Comparison of ENCODE assay signal across 18 cellular contexts in the genomic region with DNA sequence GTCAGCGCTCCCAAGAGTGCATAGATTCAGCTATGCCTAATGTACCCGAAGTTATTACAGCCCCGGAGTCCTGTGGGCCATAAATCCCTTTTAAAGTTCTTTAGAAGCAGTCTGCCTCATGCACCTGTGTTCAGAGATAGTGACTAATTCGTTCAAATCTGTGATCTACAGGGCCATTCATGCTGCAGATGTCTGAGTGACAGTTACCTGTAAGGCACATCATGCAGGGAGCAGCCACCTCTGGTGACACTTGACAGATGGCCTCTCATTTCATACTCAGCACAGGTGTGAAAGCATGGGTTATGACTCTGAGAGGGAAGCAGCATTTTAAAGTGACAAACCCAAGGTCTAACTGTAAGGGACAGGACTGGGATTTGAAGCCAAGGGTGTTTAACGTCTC. TPM values are rescaled to one million over a fixed set of nuclear protein-coding genes. Genes with fewer than 3 reads are reported as not detected.
A peak's percentile ranks its signal among the peaks of the same experiment; 100 is the strongest.
DNase-seq lines count a peak whose midpoint lies in the region; ATAC-seq and TF ChIP-seq lines count a peak whose summit lies in the region.
"Had no signal": no experiment of that assay in that cellular context is flagged by ENCODE, and none has a peak within 500 bp of the region (broad histone marks: within the 10 kb centered on the region; RNA-seq: fewer than 3 reads in every experiment).

No MANE protein-coding gene starts in this region.

- H3K27me3 Mint-ChIP-seq in activated CD8-positive, alpha-beta memory T cell treated with anti-CD3 and anti-CD28 coated beads, Interleukin-2, amount 10 ng/mL, durations not matched to agents 7 days and 5 days: peaks cover 31% of the 10 kb centered on the region
- peaks cover 71% of the 10 kb centered on the region for H3K27me3 Mint-ChIP-seq in endodermal cell (ENCODE audit: insufficient read depth)

- peak overlapping the region; percentile 54 for H3K27ac ChIP-seq in OCI-LY3 (ENCODE audit: low read length)
- no peak overlapping the region for H3K27ac ChIP-seq in endodermal cell (ENCODE audit: low read depth, low read length)
- peak overlapping the region in 14 of 21 experiments; percentile 5 to 79 (median 54) for H3K27ac ChIP-seq in skin epidermis
- H3K27ac ChIP-seq: thoracic aorta had no signal

- no peak overlapping the region for H2AFZ ChIP-seq in OCI-LY3 (ENCODE audit: low read depth, low read length)

- WGBS in endodermal cell (ENCODE audit: insufficient coverage in 1 of 2, insufficient read length in 1 of 2), 2 experiments: 70 to 72% methylated on average over 5 of the region's 5 CpGs

- peaks cover 13% of the 10 kb centered on the region for H3K36me3 ChIP-seq in OCI-LY3 (replicated peaks; ENCODE audit: low read depth, low read length)
- H3K36me3 ChIP-seq in endodermal cell (ENCODE audit: control insufficient read depth, insufficient read depth, low read length): no peaks in the 10 kb centered on the region
- H3K36me3 ChIP-seq: thoracic aorta had no signal

- peaks cover 18% of the 10 kb centered on the region for H3K36me3 Mint-ChIP-seq in activated CD8-positive, alpha-beta memory T cell treated with anti-CD3 and anti-CD28 coated beads, Interleukin-2, amount 10 ng/mL, durations not matched to agents 7 days and 5 days
- no peaks in the 10 kb centered on the region for H3K36me3 Mint-ChIP-seq in endodermal cell (ENCODE audit: low read depth)

- H3K9me3 ChIP-seq in OCI-LY3 (ENCODE audit: insufficient read depth, low read length): no peaks in the 10 kb centered on the region; the same call in 1 of the 2 replicates
- H3K9me3 ChIP-seq in endodermal cell (ENCODE audit: control insufficient read depth, low read length): peaks cover 4% of the 10 kb centered on the region
- H3K9me3 ChIP-seq: thoracic aorta had no signal

- H3K9me3 Mint-ChIP-seq in activated CD8-positive, alpha-beta memory T cell treated with anti-CD3 and anti-CD28 coated beads, Interleukin-2, amount 10 ng/mL, durations not matched to agents 7 days and 5 days (ENCODE audit: low read depth): no peaks in the 10 kb centered on the region
- no peaks in the 10 kb centered on the region for H3K9me3 Mint-ChIP-seq in endodermal cell

- H3K4me1 Mint-ChIP-seq in activated CD8-positive, alpha-beta memory T cell treated with anti-CD3 and anti-CD28 coated beads, Interleukin-2, amount 10 ng/mL, durations not matched to agents 7 days and 5 days: peaks cover 30% of the 10 kb centered on the region
- H3K4me1 Mint-ChIP-seq in endodermal cell: peaks cover 13% of the 10 kb centered on the region

- no peak overlapping the region for H3K27ac Mint-ChIP-seq in activated CD8-positive, alpha-beta memory T cell treated with anti-CD3 and anti-CD28 coated beads, Interleukin-2, amount 10 ng/mL, durations not matched to agents 7 days and 5 days
- H3K27ac Mint-ChIP-seq in endodermal cell: no peak overlapping the region

- H3K79me2 ChIP-seq in OCI-LY3 (ENCODE audit: low read length): peaks cover 23% of the 10 kb centered on the region

- peaks cover 41% of the 10 kb centered on the region for H3K4me1 ChIP-seq in OCI-LY3 (ENCODE audit: low read length)
- no peaks in the 10 kb centered on the region for H3K4me1 ChIP-seq in endodermal cell (ENCODE audit: control insufficient read depth, insufficient read depth, low read length)

- no peak for TF ChIP-seq CTCF in OCI-LY3 (IDR thresholded peaks at IDR 0.05; ENCODE audit: low read depth, low read length)
- TF ChIP-seq CTCF in endodermal cell (conservative IDR thresholded peaks at IDR 0.05): no peak

- DNase-seq in activated CD8-positive, alpha-beta memory T cell treated with anti-CD3 and anti-CD28 coated beads, Interleukin-2, amount 10 ng/mL, durations not matched to agents 7 days and 5 days: no peak
- DNase-seq in activated CD8-positive, alpha-beta memory T cell treated with anti-CD3 and anti-CD28 coated beads for 24 hours: no peak
- DNase-seq in endodermal cell: no peak
- no peak for DNase-seq in effector CD8-positive, alpha-beta T cell (lab: John Stamatoyannopoulos, UW)
- no peak for DNase-seq in stimulated activated CD4-positive, alpha-beta T cell treated with anti-CD3 and anti-CD28 coated beads, Interleukin-4, amount 100 ng/mL, for 24 hours
- DNase-seq: ACHN, DMS 273 treated with DMSO at 0.1 percent for 48 hours, KG1, NCI-H1694 treated with DMSO at 0.1 percent for 48 hours, NCI-H524 treated with DMSO at 0.1 percent for 48 hours, SHP77 treated with DMSO at 0.1 percent for 48 hours, T1000 had no signal

- H3K27me3 ChIP-seq in OCI-LY3 (ENCODE audit: low read depth, low read length) (no peaks in the 10 kb centered on the region), endodermal cell (ENCODE audit: control insufficient read depth, insufficient read depth, low read length, poor library complexity, severe bottlenecking) (peaks cover 65% of the 10 kb centered on the region)

- H3K4me3 ChIP-seq in OCI-LY3 (ENCODE audit: low read length) (peak overlapping the region; percentile 14; the same call in 1 of the 2 replicates), endodermal cell (ENCODE audit: low read length) (no peak overlapping the region), skin epidermis (no peak overlapping the region)

- CTCF ChIA-PET in activated CD8-positive, alpha-beta memory T cell treated with anti-CD3 and anti-CD28 coated beads, Interleukin-2, amount 10 ng/mL, durations not matched to agents 7 days and 5 days (lab: Charles Lee): interaction anchor here (1.0 to 1.6 kb wide), 2 partner anchors 9 to 172 kb away, joined by 3 to 5 read pairs; no protein-coding TSS in a partner anchor

- no peak for ATAC-seq in activated CD8-positive, alpha-beta memory T cell treated with anti-CD3 and anti-CD28 coated beads, Interleukin-2, amount 10 ng/mL, durations not matched to agents 7 days and 5 days
- no peak for ATAC-seq in GM18511 (IDR thresholded peaks at IDR 0.05; ENCODE audit: unreplicated experiment)

- no peak overlapping the region for H3K9ac ChIP-seq in OCI-LY3 (ENCODE audit: low read length)
- no peak overlapping the region for H3K9ac ChIP-seq in endodermal cell (ENCODE audit: extremely low read depth, low read length, poor library complexity, severe bottlenecking)

- H3K4me2 ChIP-seq in OCI-LY3 (ENCODE audit: low read length): peak overlapping the region; percentile 48

- peak overlapping the region; percentile 93 for H3K4me3 Mint-ChIP-seq in activated CD8-positive, alpha-beta memory T cell treated with anti-CD3 and anti-CD28 coated beads, Interleukin-2, amount 10 ng/mL, durations not matched to agents 7 days and 5 days
- peak overlapping the region; percentile 78 for H3K4me3 Mint-ChIP-seq in endodermal cell

- H4K20me1 ChIP-seq in OCI-LY3 (ENCODE audit: insufficient read depth, low read length): no peaks in the 10 kb centered on the region

RNA-seq across cellular contexts. Expression of gene E2F8, which starts 2.4 kb away (rescaled TPM):
- total RNA-seq in activated CD8-positive, alpha-beta memory T cell treated with anti-CD3 and anti-CD28 coated beads, Interleukin-2, amount 10 ng/mL, durations not matched to agents 7 days and 5 days: 10 to 100 TPM; 32.9 to 46.9 TPM
- 10 to 100 TPM; 10.5 to 12.2 TPM for total RNA-seq in endodermal cell
- polyA plus RNA-seq in endodermal cell (2013, experiment 1 of 2): 6.5 TPM
- polyA plus RNA-seq in endodermal cell (2013, experiment 2 of 2): 6.0 TPM
- total RNA-seq: thoracic aorta had no signal

RNA-seq across cellular contexts. Expression of gene CSRP3, which starts 41.4 kb away (rescaled TPM):
- total RNA-seq in activated CD8-positive, alpha-beta memory T cell treated with anti-CD3 and anti-CD28 coated beads, Interleukin-2, amount 10 ng/mL, durations not matched to agents 7 days and 5 days: not detected
- not detected for total RNA-seq in endodermal cell
- polyA plus RNA-seq in endodermal cell (2013, experiment 1 of 2): not detected
- not detected for polyA plus RNA-seq in endodermal cell (2013, experiment 2 of 2)
- total RNA-seq: fibroblast of lung, osteocyte, thoracic aorta had no signal
- polyA plus RNA-seq: fibroblast of lung had no signal
